Comparison of ENCODE assay signal across 34 cellular contexts in genomic region chr4:78309352-78309751, GRCh38.
"Had no signal": no experiment of that assay in that cellular context is flagged by ENCODE, and none has a peak within 500 bp of the region (broad histone marks: within the 10 kb centered on the region; RNA-seq: fewer than 3 reads in every experiment).

No MANE protein-coding gene starts in this region.

- H3K36me3 Mint-ChIP-seq: activated naive CD4-positive, alpha-beta T cell treated with anti-CD3 and anti-CD28 coated beads, Interleukin-2, amount 50 U/mL, for 24 hours; activated naive CD8-positive, alpha-beta T cell treated with anti-CD3 and anti-CD28 coated beads for 36 hours had no signal

- H3K4me3 Mint-ChIP-seq: activated B cell treated with CpG ODN at 0.5 μM for 24 hours; activated CD8-positive, alpha-beta T cell treated with anti-CD3 and anti-CD28 coated beads for 36 hours; activated naive CD4-positive, alpha-beta T cell treated with anti-CD3 and anti-CD28 coated beads for 36 hours; activated naive CD4-positive, alpha-beta T cell treated with anti-CD3 and anti-CD28 coated beads, Interleukin-2, amount 50 U/mL, for 24 hours; activated naive CD8-positive, alpha-beta T cell treated with anti-CD3 and anti-CD28 coated beads for 36 hours; activated naive CD8-positive, alpha-beta T cell treated with anti-CD3 and anti-CD28 coated beads, Interleukin-2, amount 50 U/mL, for 24 hours; activated T-cell treated with anti-CD3 and anti-CD28 coated beads, Interleukin-2, amount 50 U/mL, for 4 hours; T-helper 17 cell; T-helper 2 cell treated with Interferon-gamma antibody and Interleukin-4, amounts not matched to agents 5 μg/mL and 100 μg/mL, for 36 hours had no signal

- H3K36me3 ChIP-seq: adrenal gland, WERI-Rb-1 had no signal

- H3K27ac Mint-ChIP-seq: activated B cell treated with CpG ODN at 0.5 μM for 24 hours; activated CD8-positive, alpha-beta T cell treated with anti-CD3 and anti-CD28 coated beads for 36 hours; activated naive CD4-positive, alpha-beta T cell treated with anti-CD3 and anti-CD28 coated beads for 36 hours; activated naive CD4-positive, alpha-beta T cell treated with anti-CD3 and anti-CD28 coated beads, Interleukin-2, amount 50 U/mL, for 24 hours; activated naive CD8-positive, alpha-beta T cell treated with anti-CD3 and anti-CD28 coated beads for 36 hours; activated naive CD8-positive, alpha-beta T cell treated with anti-CD3 and anti-CD28 coated beads, Interleukin-2, amount 50 U/mL, for 24 hours; activated T-helper 2 cell treated with anti-CD3 and anti-CD28 coated beads, Interferon-gamma antibody, Interleukin-2, Interleukin-4, amounts not matched to agents 10 μg/mL and 5 μg/mL and 100 μg/mL, durations not matched to agents 14 hours and 24 hours and 36 hours; T-helper 17 cell; T-helper 2 cell treated with Interferon-gamma antibody and Interleukin-4, amounts not matched to agents 5 μg/mL and 100 μg/mL, for 36 hours had no signal

- H3K4me3 ChIP-seq: adrenal gland, body of pancreas had no signal

- H3K9me3 Mint-ChIP-seq: activated B cell treated with CpG ODN at 0.5 μM for 24 hours; activated CD8-positive, alpha-beta T cell treated with anti-CD3 and anti-CD28 coated beads for 36 hours; activated naive CD4-positive, alpha-beta T cell treated with anti-CD3 and anti-CD28 coated beads for 36 hours; activated naive CD4-positive, alpha-beta T cell treated with anti-CD3 and anti-CD28 coated beads, Interleukin-2, amount 50 U/mL, for 24 hours; activated naive CD8-positive, alpha-beta T cell treated with anti-CD3 and anti-CD28 coated beads, Interleukin-2, amount 50 U/mL, for 24 hours; activated T-cell treated with anti-CD3 and anti-CD28 coated beads, Interleukin-2, amount 50 U/mL, for 4 hours; activated T-helper 2 cell treated with anti-CD3 and anti-CD28 coated beads, Interferon-gamma antibody, Interleukin-2, Interleukin-4, amounts not matched to agents 10 μg/mL and 5 μg/mL and 100 μg/mL, durations not matched to agents 14 hours and 24 hours and 36 hours; T-helper 2 cell treated with Interferon-gamma antibody and Interleukin-4, amounts not matched to agents 5 μg/mL and 100 μg/mL, for 36 hours had no signal

- H3K9me3 ChIP-seq: adrenal gland, body of pancreas had no signal

- DNase-seq: activated B cell treated with CpG ODN at 0.5 μM for 24 hours; activated CD4-positive, alpha-beta T cell treated with anti-CD3 and anti-CD28 coated beads for 48 hours; activated CD4-positive, alpha-beta T cell treated with anti-CD3 and anti-CD28 coated beads, Interleukin-2, amount 50 U/mL, for 1 hour; activated CD4-positive, alpha-beta T cell treated with anti-CD3 and anti-CD28 coated beads, Interleukin-2, amount 50 U/mL, for 48 hours; activated CD8-positive, alpha-beta memory T cell treated with anti-CD3 and anti-CD28 coated beads for 24 hours; activated CD8-positive, alpha-beta T cell treated with anti-CD3 and anti-CD28 coated beads for 36 hours; activated effector memory CD4-positive, alpha-beta T cell treated with anti-CD3 and anti-CD28 coated beads, Interleukin-2, amount 50 U/mL, for 16 hours; activated naive CD4-positive, alpha-beta T cell treated with anti-CD3 and anti-CD28 coated beads for 36 hours; activated naive CD8-positive, alpha-beta T cell treated with anti-CD3 and anti-CD28 coated beads for 36 hours; activated naive CD8-positive, alpha-beta T cell treated with anti-CD3 and anti-CD28 coated beads, Interleukin-2, amount 50 U/mL, for 24 hours; activated T-cell treated with anti-CD3 and anti-CD28 coated beads, Interleukin-2, amount 50 U/mL, for 4 hours; adrenal gland; amygdala; aorta; body of pancreas; caudate nucleus; cortex of kidney; dermis blood vessel endothelial cell; effector CD8-positive, alpha-beta T cell; foreskin fibroblast; head of caudate nucleus; T-helper 1 cell; T-helper 17 cell; T1000; WERI-Rb-1 had no signal

- H3K4me1 ChIP-seq: adrenal gland, body of pancreas had no signal

- H3K27me3 ChIP-seq: adrenal gland, body of pancreas had no signal

- H3K4me1 Mint-ChIP-seq: activated B cell treated with CpG ODN at 0.5 μM for 24 hours; activated naive CD4-positive, alpha-beta T cell treated with anti-CD3 and anti-CD28 coated beads, Interleukin-2, amount 50 U/mL, for 24 hours; T-helper 17 cell had no signal

- H3K27ac ChIP-seq: adrenal gland, body of pancreas, WERI-Rb-1 had no signal

- ATAC-seq: activated CD4-positive, CD25-positive, alpha-beta regulatory T cell treated with anti-CD3 and anti-CD28 coated beads, Interleukin-2, amount 50 U/mL, for 24 hours; activated CD8-positive, alpha-beta T cell treated with anti-CD3 and anti-CD28 coated beads for 36 hours; activated naive CD8-positive, alpha-beta T cell treated with anti-CD3 and anti-CD28 coated beads, Interleukin-2, amount 50 U/mL, for 24 hours; activated T-cell treated with anti-CD3 and anti-CD28 coated beads, Interleukin-2, amount 50 U/mL, for 4 hours; body of pancreas; esophagus mucosa; T-helper 17 cell had no signal

- FAIRE-seq: colon, endometrium, endothelial cell of umbilical vein, frontal cortex had no signal
